In genomic region chr14:87508333-87508732, GRCh38 we compare ENCODE assay signal across 22 cellular contexts.
"Had no signal": no experiment of that assay in that cellular context is flagged by ENCODE, and none has a peak within 500 bp of the region (broad histone marks: within the 10 kb centered on the region; RNA-seq: fewer than 3 reads in every experiment).

No MANE protein-coding gene starts in this region.

- H3K36me3 ChIP-seq: adrenal gland, ascending aorta, neutrophil, pancreas, right atrium auricular region, spleen, upper lobe of left lung, WERI-Rb-1 had no signal

- ATAC-seq: activated naive CD4-positive, alpha-beta T cell treated with anti-CD3 and anti-CD28 coated beads, Interleukin-2, amount 50 U/mL, for 72 hours; activated T-helper 17 cell treated with anti-CD3 and anti-CD28 coated beads, Interleukin-2, amount 50 U/mL, for 72 hours; pancreas; psoas muscle had no signal

- H3K4me1 ChIP-seq: adrenal gland, ascending aorta, pancreas, psoas muscle, right atrium auricular region, spleen, upper lobe of left lung had no signal

- H3K27me3 ChIP-seq: adrenal gland, ascending aorta, neutrophil, pancreas, right atrium auricular region, spleen, upper lobe of left lung had no signal

- H3K27ac ChIP-seq: adrenal gland, ascending aorta, coronary artery, neutrophil, pancreas, psoas muscle, right atrium auricular region, spleen, upper lobe of left lung, WERI-Rb-1 had no signal

- H3K4me3 ChIP-seq: adrenal gland, ascending aorta, coronary artery, pancreas, psoas muscle, right atrium auricular region, spleen, upper lobe of left lung had no signal

- H3K9me3 ChIP-seq: adrenal gland, ascending aorta, neutrophil, pancreas, psoas muscle, right atrium auricular region, upper lobe of left lung had no signal

- DNase-seq: activated CD4-positive, alpha-beta T cell treated with anti-CD3 and anti-CD28 coated beads for 1 hour; activated CD8-positive, alpha-beta memory T cell treated with anti-CD3 and anti-CD28 coated beads for 24 hours; activated CD8-positive, alpha-beta memory T cell treated with anti-CD3 and anti-CD28 coated beads, Interleukin-2, amount 50 U/mL, for 4 hours; activated T-cell treated with anti-CD3 and anti-CD28 coated beads, Interleukin-2, amount 50 U/mL, for 24 hours; adrenal gland; cerebellar nuclear complex; foreskin melanocyte; immature natural killer cell; mesenchymal stem cell; pancreas; psoas muscle; spleen; stimulated activated CD4-positive, alpha-beta T cell treated with anti-CD3 and anti-CD28 coated beads, Interleukin-4, amount 100 ng/mL, for 1 hour; stimulated activated naive CD4-positive, alpha-beta T cell; upper lobe of left lung; WERI-Rb-1 had no signal
